In genomic region chr1:155324041-155324716, GRCh38 we compare ENCODE assay signal across 8 cellular contexts. TPM values are rescaled to one million over a fixed set of nuclear protein-coding genes. Genes with fewer than 3 reads are reported as not detected.
DNase-seq lines count a peak whose midpoint lies in the region; TF ChIP-seq lines count a peak whose summit lies in the region.

No MANE protein-coding gene starts in this region.

- TF ChIP-seq EP300 in stomach (IDR thresholded peaks at IDR 0.05), result no peak

- H3K79me1 ChIP-seq in H9 (ENCODE audit: insufficient read depth, low read depth, low read length, poor library complexity, severe bottlenecking), result no peaks in the 10 kb centered on the region

- H3K23ac ChIP-seq in H9 (ENCODE audit: insufficient read length, low read depth, low read length), result no peak overlapping the region

- peak in 1 of 4 donors; percentile 57 for TF ChIP-seq POLR2A in stomach (IDR thresholded peaks at IDR 0.05)

- peak overlapping the region; percentile 93 for H3K4me3 ChIP-seq in MM.1S (ENCODE audit: low read length)
- peak overlapping the region; percentile 94 for H3K4me3 ChIP-seq in fibroblast of villous mesenchyme (ENCODE audit: low read depth, low read length)
- peak overlapping the region; percentile 74 to 96 (median 78) for H3K4me3 ChIP-seq in stomach

- no peaks in the 10 kb centered on the region for H4K20me1 ChIP-seq in H9 (ENCODE audit: control insufficient read depth, insufficient read depth, insufficient read length)
- no peaks in the 10 kb centered on the region for H4K20me1 ChIP-seq in MM.1S (ENCODE audit: insufficient read depth, low read length)

- H3K9me3 Mint-ChIP-seq in H9 (no peaks in the 10 kb centered on the region), neural crest cell (no peaks in the 10 kb centered on the region)

- H3K4me2 ChIP-seq in H9 (ENCODE audit: insufficient read depth, insufficient read length, low read length) (peak overlapping the region; percentile 68), MM.1S (ENCODE audit: low read depth, low read length) (peak overlapping the region; percentile 99)

- H3K36me3 ChIP-seq in MM.1S (replicated peaks; ENCODE audit: insufficient read depth, low read length) (no peaks in the 10 kb centered on the region), stomach (peaks cover 9 to 36% (median 32%) of the 10 kb centered on the region in 4 donors)

- H3K9ac ChIP-seq in H9 (ENCODE audit: extremely low read depth, insufficient read length, low read length), result peak overlapping the region; percentile 39
- peak overlapping the region; percentile 74 for H3K9ac ChIP-seq in MM.1S (ENCODE audit: low read length)

- no peak overlapping the region for H3T11ph ChIP-seq in H9 (ENCODE audit: low read length)

- H3K9me2 ChIP-seq in MM.1S (replicated peaks; ENCODE audit: insufficient read depth, low read length), result no peaks in the 10 kb centered on the region

- no peaks in the 10 kb centered on the region for H3K27me3 ChIP-seq in H9 (ENCODE audit: insufficient read depth, low read length)
- no peaks in the 10 kb centered on the region for H3K27me3 ChIP-seq in MM.1S (replicated peaks; ENCODE audit: insufficient read depth, low read length)
- no peaks in the 10 kb centered on the region for H3K27me3 ChIP-seq in stomach

- H3K79me2 ChIP-seq in H9 (ENCODE audit: insufficient read depth, low read length) (no peaks in the 10 kb centered on the region), MM.1S (ENCODE audit: low read length) (no peaks in the 10 kb centered on the region)

- H2BK120ac ChIP-seq in H9 (ENCODE audit: low read depth, low read length, poor library complexity, severe bottlenecking), result no peak overlapping the region

- no peak overlapping the region for H2BK5ac ChIP-seq in H9 (ENCODE audit: insufficient read length, low read length)

- H2BK20ac ChIP-seq in H9 (ENCODE audit: low read depth, low read length, poor library complexity, severe bottlenecking), result no peak overlapping the region

- peaks cover 31% of the 10 kb centered on the region for H3K23me2 ChIP-seq in H9 (ENCODE audit: insufficient read length, low read depth, low read length, poor library complexity, severe bottlenecking)

- H3K4me1 ChIP-seq in H9 (ENCODE audit: insufficient read depth, low read length) (peaks cover 2% of the 10 kb centered on the region; the same call in 1 of the 2 replicates), MM.1S (ENCODE audit: low read length) (0 out of 2 replicates have a peak, but pooled peaks cover 7% of the 10 kb centered on the region), stomach (peaks cover 36 to 67% (median 52%) of the 10 kb centered on the region in 4 donors)

- no peak overlapping the region for H4K5ac ChIP-seq in H9 (ENCODE audit: insufficient read length, low read depth, low read length)

- peak overlapping the region; percentile 33 for H3K18ac ChIP-seq in H9 (ENCODE audit: insufficient read length, low read depth, low read length)

- H4K91ac ChIP-seq in H9 (ENCODE audit: insufficient read length, low read depth, low read length), result no peak overlapping the region

- TF ChIP-seq CTCF in H9 (conservative IDR thresholded peaks at IDR 0.05), result no peak
- no peak for TF ChIP-seq CTCF in MM.1S (IDR thresholded peaks at IDR 0.05; ENCODE audit: low read length)
- TF ChIP-seq CTCF in fibroblast of villous mesenchyme (IDR thresholded peaks at IDR 0.05; ENCODE audit: insufficient read depth, low read depth, low read length), result no peak
- TF ChIP-seq CTCF in neural crest cell (conservative IDR thresholded peaks at IDR 0.05), result no peak
- TF ChIP-seq CTCF in stomach (IDR thresholded peaks at IDR 0.05), result no peak

- intact Hi-C loops in stomach (cut with DNase I; ENCODE audit: low total_unique reads), result no loop called here

- H3K4ac ChIP-seq in H9 (ENCODE audit: low read depth, low read length), result no peak overlapping the region

- no peaks in the 10 kb centered on the region for H3K9me3 ChIP-seq in H9 (ENCODE audit: control insufficient read depth, low read depth, low read length)
- no peaks in the 10 kb centered on the region for H3K9me3 ChIP-seq in MM.1S (replicated peaks; ENCODE audit: insufficient read depth, low read length)
- H3K9me3 ChIP-seq in stomach, result no peaks in the 10 kb centered on the region

- DNase-seq in ELF-1 (ENCODE audit: low read depth, low spot score) (peak; percentile 96), H9 (peak; percentile 95), MM.1S (peak; percentile 97), SHP77 treated with DMSO at 0.1 percent for 48 hours (lab: John Stamatoyannopoulos, UW) (peak; percentile 99), activated gamma-delta T cell treated with Interleukin-2 at 50 U/mL for 16 hours (peak; percentile 80), fibroblast of villous mesenchyme (ENCODE audit: low read depth) (peak; percentile 97), neural crest cell (ENCODE audit: low read depth, low spot score) (peak; percentile 85), stomach (peak; percentile 95)

- no peak overlapping the region for H2AK5ac ChIP-seq in H9 (ENCODE audit: insufficient read length, low read length)

- peak overlapping the region; percentile 44 to 70 (median 59); a peak in 3 of 7 replicates for H3K27ac Mint-ChIP-seq in H9
- H3K27ac Mint-ChIP-seq in neural crest cell (ENCODE audit: unreplicated experiment), result no peak overlapping the region

- H2BK15ac ChIP-seq in H9 (ENCODE audit: low read depth, low read length), result no peak overlapping the region

- H3K4me3 Mint-ChIP-seq in H9, result peak overlapping the region; percentile 93 to 96
- H3K4me3 Mint-ChIP-seq in neural crest cell, result peak overlapping the region; percentile 94

- H3K36me3 Mint-ChIP-seq in H9 (ENCODE audit: insufficient read depth in 1 of 3, low read depth in 3 of 3) (peaks cover 3 to 38% (median 34%) of the 10 kb centered on the region in 3 experiments; a peak in 6 of 7 replicates), neural crest cell (ENCODE audit: low read depth) (peaks cover 5% of the 10 kb centered on the region)

- no peak overlapping the region for H2BK12ac ChIP-seq in H9 (ENCODE audit: insufficient read length, low read depth, low read length)

- no CpG with 5 or more reads among the region's 44 CpGs for WGBS in H9 (ENCODE audit: extremely low coverage, insufficient read length, low lambda C conversion rate)
- WGBS in stomach, 5 donors, result 0 to 1% (median 0%) methylated on average over 31 to 44 of the region's 44 CpGs

- no peak overlapping the region; the same call in 1 of the 2 replicates for H3K14ac ChIP-seq in H9 (ENCODE audit: insufficient read depth, low read length)

- peaks cover 42% of the 10 kb centered on the region for H3F3A ChIP-seq in MM.1S (ENCODE audit: insufficient read depth, low read length)

- H3K27ac ChIP-seq in H9 (ENCODE audit: insufficient read length, low read depth, low read length) (no peak overlapping the region), MM.1S (ENCODE audit: low read length) (peak overlapping the region; percentile 72), stomach (peak overlapping the region; percentile 80 to 99 (median 98))

- H4K8ac ChIP-seq in H9 (replicated peaks; ENCODE audit: insufficient read length, low read depth, low read length), result no peak overlapping the region

- H3K56ac ChIP-seq in H9 (ENCODE audit: insufficient read length, low read depth, low read length), result no peak overlapping the region

- H2AFZ ChIP-seq in H9 (ENCODE audit: low read length), result no peak overlapping the region
- peak overlapping the region; percentile 100 for H2AFZ ChIP-seq in MM.1S (ENCODE audit: low read length)

- H3K27me3 Mint-ChIP-seq in H9 (ENCODE audit: low read depth) (no peaks in the 10 kb centered on the region; the same call in none of the 2 replicates), neural crest cell (ENCODE audit: low read depth) (peaks cover 18% of the 10 kb centered on the region)

- H3K4me1 Mint-ChIP-seq in H9, result peaks cover 36 to 38% of the 10 kb centered on the region in 2 experiments
- peaks cover 48% of the 10 kb centered on the region for H3K4me1 Mint-ChIP-seq in neural crest cell

RNA-seq across cellular contexts. Expression of gene RUSC1, which starts 3.5 kb away (rescaled TPM):
- total RNA-seq in H9 (2021), result 66.9 and 70.8 TPM in 2 replicates
- total RNA-seq in fibroblast of villous mesenchyme, result 18.4 and 22.9 TPM in 2 replicates
- 55.2 and 56.6 TPM in 2 replicates for total RNA-seq in neural crest cell
- total RNA-seq in stomach, result 100 to 1,000 TPM in 1 of 5 donors, 10 to 100 TPM in 3, 1 to 10 TPM in 1; 9.5 to 164 (median 31.3) TPM
- 10 to 100 TPM; 25.6 to 32.7 (median 31.4) TPM for polyA plus RNA-seq in stomach

RNA-seq across cellular contexts. Expression of gene FDPS, which starts 15.5 kb away (rescaled TPM):
- 271 and 273 TPM in 2 replicates for total RNA-seq in H9 (2021)
- total RNA-seq in fibroblast of villous mesenchyme, result 427 and 428 TPM in 2 replicates
- total RNA-seq in neural crest cell, result 665 and 693 TPM in 2 replicates
- 100 to 1,000 TPM in 1 of 5 donors, 10 to 100 TPM in 4; 27.7 to 223 (median 72.4) TPM for total RNA-seq in stomach
- polyA plus RNA-seq in stomach, result 100 to 1,000 TPM; 149 to 229 (median 199) TPM

RNA-seq across cellular contexts. Expression of gene PKLR, which starts 22.9 kb away (rescaled TPM):
- 0.13 TPM in 1 of 2 replicates, not detected in the other for total RNA-seq in H9 (2021)
- total RNA-seq in fibroblast of villous mesenchyme, result not detected in 2 replicates
- total RNA-seq in neural crest cell, result not detected in 2 replicates
- 1 to 10 TPM in 1 of 5 donors, not detected in 4; 4.6 TPM for total RNA-seq in stomach
- polyA plus RNA-seq in stomach, result not detected

RNA-seq across cellular contexts. Expression of gene HCN3, which starts 46.9 kb away (rescaled TPM):
- total RNA-seq in H9 (2021) (4.7 and 5.4 TPM in 2 replicates), fibroblast of villous mesenchyme (0.86 and 1.6 TPM in 2 replicates), neural crest cell (20.8 and 22.4 TPM in 2 replicates), stomach (10 to 100 TPM in 1 of 5 donors, 1 to 10 TPM in 4; 1.1 to 13.6 (median 2.7) TPM)
- 1 to 10 TPM in 2 of 3 donors, under 1 TPM in 1; 0.46 to 3.1 (median 1.1) TPM for polyA plus RNA-seq in stomach

RNA-seq across cellular contexts. Expression of gene CLK2, which starts 50.9 kb away (rescaled TPM):
- total RNA-seq in H9 (2021), result 77.5 and 81.5 TPM in 2 replicates
- 19.3 and 21.6 TPM in 2 replicates for total RNA-seq in fibroblast of villous mesenchyme
- total RNA-seq in neural crest cell, result 101 and 104 TPM in 2 replicates
- total RNA-seq in stomach, result 10 to 100 TPM; 29.7 to 77.6 (median 53.6) TPM
- 10 to 100 TPM; 16.0 to 46.4 (median 17.0) TPM for polyA plus RNA-seq in stomach
